Comparison of ENCODE assay signal across 14 cellular contexts in genomic region chr2:127157114-127157513, GRCh38. TPM values are rescaled to one million over a fixed set of nuclear protein-coding genes. Genes with fewer than 3 reads are reported as not detected.
DNase-seq lines count a peak whose midpoint lies in the region; ATAC-seq, FAIRE-seq and TF ChIP-seq lines count a peak whose summit lies in the region.
"Had no signal": no experiment of that assay in that cellular context is flagged by ENCODE, and none has a peak within 500 bp of the region (broad histone marks: within the 10 kb centered on the region; RNA-seq: fewer than 3 reads in every experiment).

No MANE protein-coding gene starts in this region.

- CTCF ChIA-PET in K562 (lab: Yijun Ruan, JAX; ENCODE audit: low intra/inter-chr PET ratio), result no interaction called here

- H3K4me3 ChIP-seq in BLaER1, result no peak overlapping the region
- H3K4me3 ChIP-seq in K562, result no peak overlapping the region

- no peaks in the 10 kb centered on the region for H3K9me1 ChIP-seq in K562 (ENCODE audit: control insufficient read depth, insufficient read depth, low read length)

- in situ Hi-C loops in K562 (cut with MboI), result no loop called here

- H3K79me2 ChIP-seq in K562 (ENCODE audit: control insufficient read depth, insufficient read depth, low read length), result no peaks in the 10 kb centered on the region

- TF ChIP-seq EP300 in K562 (IDR thresholded peaks at IDR 0.05; ENCODE audit: low read length), result no peak

- intact Hi-C loops in K562 (cut with micrococcal nuclease), result no loop called here

- H3K9ac ChIP-seq in BLaER1 (no peak overlapping the region), K562 (ENCODE audit: insufficient read depth in 1 of 2, low read depth in 2 of 2, low read length in 2 of 2) (no peak overlapping the region)

- H3K27ac Mint-ChIP-seq in osteocyte (ENCODE audit: unreplicated experiment), result peak overlapping the region; percentile 92
- peak overlapping the region; percentile 25 for H3K27ac Mint-ChIP-seq in stimulated activated naive B cell treated with anti-CD40 and anti-IgM and Interleukin-4, amounts not matched to agents 10 μg/mL and 1 μg/mL and 100 μg/mL, for 72 hours

- H3K27me3 ChIP-seq in BLaER1, result no peaks in the 10 kb centered on the region
- peaks cover 3 to 43% of the 10 kb centered on the region in 2 experiments for H3K27me3 ChIP-seq in K562 (ENCODE audit: control insufficient read depth in 2 of 2, insufficient read depth in 2 of 2, low read length in 2 of 2)

- no peak for DNase-seq in K562 (ENCODE audit: extremely low read depth in 1 of 4, low spot score in 3 of 4)
- DNase-seq in osteocyte (ENCODE audit: extremely low spot score, unreplicated experiment), result no peak
- DNase-seq in stimulated activated naive B cell treated with anti-CD40 and anti-IgM and Interleukin-4, amounts not matched to agents 10 μg/mL and 1 μg/mL and 100 μg/mL, for 72 hours, result no peak
- no peak for DNase-seq in H4 (ENCODE audit: low spot score)
- no peak for DNase-seq in stimulated activated CD4-positive, alpha-beta T cell treated with anti-CD3 and anti-CD28 coated beads, Interleukin-2, amount 100 ng/mL, for 48 hours
- DNase-seq in GM19239 (ENCODE audit: insufficient read length, low spot score), result no peak
- DNase-seq: KG1, NCI-H1436, NCI-H2029, NCI-H2171, NCI-H446, NCI-H69, SIG-M5 had no signal

- no peak overlapping the region for H2AFZ ChIP-seq in K562 (ENCODE audit: low read depth, low read length)

- 1% methylated on average over 6 of the region's 6 CpGs for WGBS in K562 (ENCODE audit: insufficient coverage, low coverage, missing lambda C conversion rate)

- no TSS peak for BruUV-seq in K562 (replicated peaks; lab: Mats Ljungman, UMichigan)

- H3K4me2 ChIP-seq in BLaER1 (peak overlapping the region; percentile 48), K562 (ENCODE audit: insufficient read depth, low read length) (no peak overlapping the region)

- H4K20me1 ChIP-seq in BLaER1 (no peaks in the 10 kb centered on the region), K562 (replicated peaks; ENCODE audit: control insufficient read depth, insufficient read depth, low read length) (no peaks in the 10 kb centered on the region; the same call in 1 of the 2 replicates)

- no peak overlapping the region for H3K4me3 Mint-ChIP-seq in osteocyte (ENCODE audit: unreplicated experiment)
- no peak overlapping the region for H3K4me3 Mint-ChIP-seq in stimulated activated naive B cell treated with anti-CD40 and anti-IgM and Interleukin-4, amounts not matched to agents 10 μg/mL and 1 μg/mL and 100 μg/mL, for 72 hours

- H3K9me3 Mint-ChIP-seq in osteocyte (ENCODE audit: unreplicated experiment), result no peaks in the 10 kb centered on the region
- H3K9me3 Mint-ChIP-seq in stimulated activated naive B cell treated with anti-CD40 and anti-IgM and Interleukin-4, amounts not matched to agents 10 μg/mL and 1 μg/mL and 100 μg/mL, for 72 hours, result no peaks in the 10 kb centered on the region

- FAIRE-seq in K562 (lab: Jason Lieb, UNC) (peak; percentile 54), GM19239 (lab: Jason Lieb, UNC) (no peak)

- no peaks in the 10 kb centered on the region for H3K27me3 Mint-ChIP-seq in osteocyte (ENCODE audit: unreplicated experiment)
- no peaks in the 10 kb centered on the region for H3K27me3 Mint-ChIP-seq in stimulated activated naive B cell treated with anti-CD40 and anti-IgM and Interleukin-4, amounts not matched to agents 10 μg/mL and 1 μg/mL and 100 μg/mL, for 72 hours

- TF ChIP-seq POLR2A in K562 (conservative IDR thresholded peaks at IDR 0.05), result no peak

- H3K36me3 Mint-ChIP-seq in osteocyte (ENCODE audit: unreplicated experiment), result no peaks in the 10 kb centered on the region
- no peaks in the 10 kb centered on the region for H3K36me3 Mint-ChIP-seq in stimulated activated naive B cell treated with anti-CD40 and anti-IgM and Interleukin-4, amounts not matched to agents 10 μg/mL and 1 μg/mL and 100 μg/mL, for 72 hours

- no peak for TF ChIP-seq CTCF in K562 (IDR thresholded peaks at IDR 0.05 in 2 of 3, conservative IDR thresholded peaks at IDR 0.05 in 1 of 3; ENCODE audit: insufficient read depth in 2 of 3, low read depth in 1 of 3, low read length in 3 of 3)
- no peak for TF ChIP-seq CTCF in osteocyte (IDR thresholded peaks at IDR 0.05)

- no peaks in the 10 kb centered on the region for H3K36me3 ChIP-seq in BLaER1
- no peaks in the 10 kb centered on the region for H3K36me3 ChIP-seq in K562 (ENCODE audit: control insufficient read depth, insufficient read depth, low read length)

- no peak for TF ChIP-seq RAD21 in K562 (CRISPR knock-in tag; conservative IDR thresholded peaks at IDR 0.05 in 1 of 2, IDR thresholded peaks at IDR 0.05 in 1 of 2)

- H3K9me3 ChIP-seq in BLaER1 (no peaks in the 10 kb centered on the region), K562 (replicated peaks; ENCODE audit: control insufficient read depth, insufficient read depth, low read depth, low read length) (no peaks in the 10 kb centered on the region)

- H3K4me1 Mint-ChIP-seq in osteocyte (ENCODE audit: unreplicated experiment), result peaks cover 78% of the 10 kb centered on the region
- peaks cover 28 to 46% of the 10 kb centered on the region in 2 donors for H3K4me1 Mint-ChIP-seq in stimulated activated naive B cell treated with anti-CD40 and anti-IgM and Interleukin-4, amounts not matched to agents 10 μg/mL and 1 μg/mL and 100 μg/mL, for 72 hours

- ATAC-seq in K562, result no peak
- no peak for ATAC-seq in stimulated activated naive B cell treated with anti-CD40 and anti-IgM and Interleukin-4, amounts not matched to agents 10 μg/mL and 1 μg/mL and 100 μg/mL, for 72 hours (replicated peaks)

- H3K27ac ChIP-seq in BLaER1 (peak overlapping the region; percentile 22; the same call in 1 of the 2 replicates), K562 (ENCODE audit: extremely low read depth, low read depth, low read length) (no peak overlapping the region)

- POLR2A ChIA-PET in K562 (lab: Yijun Ruan, JAX), result no interaction called here

- H3K4me1 ChIP-seq in BLaER1 (peaks cover 57% of the 10 kb centered on the region), K562 (replicated peaks in 1 of 2; ENCODE audit: control insufficient read depth in 2 of 2, insufficient read depth in 2 of 2, low read length in 2 of 2) (no peaks in the 10 kb centered on the region)

TF ChIP-seq in K562, 482 proteins besides CTCF, POLR2A, EP300 and RAD21:
- TF ChIP-seq ZBTB1 (CRISPR knock-in tag; IDR thresholded peaks at IDR 0.05; ENCODE audit: borderline replicate concordance, low read depth) (no peak), NCOA4 (IDR thresholded peaks at IDR 0.05; ENCODE audit: partially characterized antibody) (no peak), HBP1 (CRISPR knock-in tag; IDR thresholded peaks at IDR 0.05) (no peak), SOX6 (IDR thresholded peaks at IDR 0.05) (no peak), ZNF253 (CRISPR knock-in tag; conservative IDR thresholded peaks at IDR 0.05) (no peak), NFE2L1 (tag; IDR thresholded peaks at IDR 0.05; ENCODE audit: borderline replicate concordance, low read depth) (no peak), ZBTB8A (IDR thresholded peaks at IDR 0.05; ENCODE audit: partially characterized antibody) (no peak), POLR2H (tag; IDR thresholded peaks at IDR 0.05; ENCODE audit: low read depth) (no peak)

RNA-seq across cellular contexts. Expression of gene BIN1, which starts 50.2 kb away (rescaled TPM):
- total RNA-seq in K562 (2011; cell fraction: chromatin; rRNA removed; ENCODE audit: low replicate concordance), result 1.2 and 1.6 TPM in 2 replicates
- 2.5 and 3.7 TPM in 2 replicates for total RNA-seq in K562 (2011; cell fraction: nucleolus; rRNA removed)
- total RNA-seq in K562 (2011; cell fraction: nucleoplasm; rRNA removed), result 1.1 and 2.7 TPM in 2 replicates
- total RNA-seq in K562 (2014; rRNA removed), result 2.0 and 3.2 TPM in 2 replicates
- 0.10 and 0.22 TPM in 2 replicates for total RNA-seq in K562 (2014; rRNA removed; fragmentation: Illumina TruSeq; extraction: Trizol)
- total RNA-seq in K562 (2015; rRNA removed; fragmentation: Illumina TruSeq; extraction: Trizol), result 0.62 and 0.79 TPM in 2 replicates
- total RNA-seq in K562 (2021), result 1.7 and 2.8 TPM in 2 replicates
- 0.47 and 1.5 TPM in 2 replicates for polyA plus RNA-seq in K562 (2011; rRNA removed)
- polyA plus RNA-seq in K562 (2011; cell fraction: cytosol; rRNA removed), result 1.5 and 2.1 TPM in 2 replicates
- 2.0 TPM in 2 replicates for polyA plus RNA-seq in K562 (2011; cell fraction: nucleus; rRNA removed)
- polyA plus RNA-seq in K562 (2012), result 1.5 and 2.9 TPM in 2 replicates
- polyA plus RNA-seq in K562 (2014; fragmentation: Illumina TruSeq; extraction: Trizol), result 0.97 and 2.2 TPM in 2 replicates
- polyA plus RNA-seq in K562 (2014; fragmentation: Nextera tagmentation; extraction: Ambion mirVana), result under 1 TPM in 1 of 2 experiments, not detected in 1; 0.04 TPM
- polyA plus RNA-seq in K562 (2014; rRNA removed), result 1.6 and 2.2 TPM in 2 replicates
- 0.32 and 0.57 TPM in 2 replicates for polyA minus RNA-seq in K562 (2011; rRNA and poly(A)+ RNA removed)
- 1.4 and 2.1 TPM in 2 replicates for polyA minus RNA-seq in K562 (2011; cell fraction: cytosol; rRNA and poly(A)+ RNA removed)
- polyA minus RNA-seq in K562 (2011; cell fraction: nucleus; rRNA and poly(A)+ RNA removed), result 1.4 and 1.6 TPM in 2 replicates
- total RNA-seq in osteocyte, result 101 TPM in 2 replicates
- 60.0 and 61.7 TPM in 2 replicates for total RNA-seq in H4 (2014; rRNA removed; shearing (Covaris generic))

Comparison
In these comparisons a context has a peak if more than half of its experiments do, and no peak if none do; other contexts are left out.
1. RNA of gene BIN1, which starts 50.2 kb away (total RNA-seq): 101 TPM in osteocyte and 60.0 to 61.7 TPM in H4; 0.10 to 3.7 TPM in K562; every median in the first group is over 10 times any median in the second.